Comparison of ENCODE assay signal across 1 cellular context in genomic region chr17:72386619-72387237, GRCh38.
A peak's percentile ranks its signal among the peaks of the same experiment; 100 is the strongest.
TF ChIP-seq lines count a peak whose summit lies in the region.

No MANE protein-coding gene starts in this region.

TF ChIP-seq in HepG2, 621 proteins besides CTCF, POLR2A, EP300 and RAD21 (continued from another document and continues in another):
- TF ChIP-seq ZNF280B (CRISPR knock-in tag; IDR thresholded peaks at IDR 0.05; ENCODE audit: borderline replicate concordance) = no peak
- TF ChIP-seq ZBTB10 (CRISPR knock-in tag; IDR thresholded peaks at IDR 0.05; ENCODE audit: borderline replicate concordance) = peak; percentile 93; the same call in 1 of the 2 replicates
- TF ChIP-seq TBX3 (IDR thresholded peaks at IDR 0.05; ENCODE audit: borderline replicate concordance) = no peak
- TF ChIP-seq ZNF713 (CRISPR knock-in tag; IDR thresholded peaks at IDR 0.05) = no peak
- TF ChIP-seq MTA3 (CRISPR knock-in tag; IDR thresholded peaks at IDR 0.05) = no peak
- TF ChIP-seq ZNF556 (CRISPR knock-in tag; IDR thresholded peaks at IDR 0.05; ENCODE audit: borderline replicate concordance) = no peak
- no peak for TF ChIP-seq ZNF362 (CRISPR knock-in tag; IDR thresholded peaks at IDR 0.05; ENCODE audit: borderline replicate concordance)
- peak; percentile 68 for TF ChIP-seq THAP11 (CRISPR knock-in tag; IDR thresholded peaks at IDR 0.05)
- TF ChIP-seq ZNF562 (CRISPR knock-in tag; IDR thresholded peaks at IDR 0.05; ENCODE audit: borderline replicate concordance) = no peak
- no peak for TF ChIP-seq MBD4 (IDR thresholded peaks at IDR 0.05; ENCODE audit: borderline replicate concordance, low read length)
- TF ChIP-seq ZC3H4 (CRISPR knock-in tag; IDR thresholded peaks at IDR 0.05; ENCODE audit: borderline replicate concordance) = no peak
- peak; percentile 63 for TF ChIP-seq PPARG (CRISPR knock-in tag; conservative IDR thresholded peaks at IDR 0.05)
- TF ChIP-seq RARG (CRISPR knock-in tag; IDR thresholded peaks at IDR 0.05; ENCODE audit: low read depth) = no peak
- TF ChIP-seq ZZZ3 (CRISPR knock-in tag; IDR thresholded peaks at IDR 0.05; ENCODE audit: borderline replicate concordance) = no peak
- TF ChIP-seq SNAPC2 (CRISPR knock-in tag; IDR thresholded peaks at IDR 0.05) = no peak
- no peak for TF ChIP-seq FOXA1 (IDR thresholded peaks at IDR 0.05)
- TF ChIP-seq FOXA1 (CRISPR knock-in tag; IDR thresholded peaks at IDR 0.05) = peak; percentile 75; the same call in 1 of the 2 replicates
- TF ChIP-seq NRL (CRISPR knock-in tag; IDR thresholded peaks at IDR 0.05; ENCODE audit: borderline replicate concordance) = no peak
- TF ChIP-seq SRSF9 (IDR thresholded peaks at IDR 0.05; ENCODE audit: borderline replicate concordance, insufficient read depth, low read depth, low read length, poor library complexity, severe bottlenecking) = no peak
- no peak for TF ChIP-seq SNRNP70 (IDR thresholded peaks at IDR 0.05; ENCODE audit: low read depth, low read length)
- TF ChIP-seq HNRNPH1 (optimal IDR thresholded peaks at IDR 0.05; ENCODE audit: low read depth, low read length) = no peak
- TF ChIP-seq ZMYM2 (CRISPR knock-in tag; IDR thresholded peaks at IDR 0.05) = no peak
- TF ChIP-seq ATAD3A (CRISPR knock-in tag; IDR thresholded peaks at IDR 0.05) = peak; percentile 24; the same call in 1 of the 2 replicates
- TF ChIP-seq ZNF569 (CRISPR knock-in tag; IDR thresholded peaks at IDR 0.05; ENCODE audit: borderline replicate concordance) = 0 out of 2 replicates have a peak, but pooled peaks have one; percentile 33
- TF ChIP-seq ZNF691 (CRISPR knock-in tag; IDR thresholded peaks at IDR 0.05; ENCODE audit: borderline replicate concordance, low read depth) = no peak; the same call in 1 of the 2 replicates
- no peak for TF ChIP-seq ETS1 (CRISPR knock-in tag; IDR thresholded peaks at IDR 0.05)
- no peak for TF ChIP-seq TRAFD1 (CRISPR knock-in tag; IDR thresholded peaks at IDR 0.05; ENCODE audit: borderline replicate concordance)
- no peak for TF ChIP-seq ZSCAN30 (CRISPR knock-in tag; IDR thresholded peaks at IDR 0.05)
- TF ChIP-seq YY1 (IDR thresholded peaks at IDR 0.05; ENCODE audit: insufficient read depth, insufficient replicate concordance, low read depth, low read length) = no peak
- no peak for TF ChIP-seq FOXP1 (IDR thresholded peaks at IDR 0.05)
- peak; percentile 92 for TF ChIP-seq FOXP1 (CRISPR knock-in tag; IDR thresholded peaks at IDR 0.05)
- TF ChIP-seq GLMP (CRISPR knock-in tag; IDR thresholded peaks at IDR 0.05; ENCODE audit: borderline replicate concordance) = no peak
- TF ChIP-seq TFDP2 (CRISPR knock-in tag; IDR thresholded peaks at IDR 0.05) = no peak
- no peak for TF ChIP-seq CERS6 (CRISPR knock-in tag; IDR thresholded peaks at IDR 0.05)
- no peak for TF ChIP-seq ZBTB34 (CRISPR knock-in tag; IDR thresholded peaks at IDR 0.05)
- no peak for TF ChIP-seq ZBTB8A (CRISPR knock-in tag; IDR thresholded peaks at IDR 0.05; ENCODE audit: borderline replicate concordance, low read depth)
- TF ChIP-seq MXD3 (CRISPR knock-in tag; IDR thresholded peaks at IDR 0.05) = no peak
- TF ChIP-seq MNT (IDR thresholded peaks at IDR 0.05) = no peak
- 0 out of 2 replicates have a peak, but pooled peaks have one; percentile 30 for TF ChIP-seq SPEN (CRISPR knock-in tag; IDR thresholded peaks at IDR 0.05; ENCODE audit: low read depth)
- TF ChIP-seq TCF7L2 (IDR thresholded peaks at IDR 0.05; ENCODE audit: low read depth, low read length) = no peak
- TF ChIP-seq MAFG (CRISPR knock-in tag; IDR thresholded peaks at IDR 0.05) = no peak
- no peak for TF ChIP-seq SNAPC5 (CRISPR knock-in tag; IDR thresholded peaks at IDR 0.05; ENCODE audit: borderline replicate concordance)
- no peak for TF ChIP-seq ZNF775 (CRISPR knock-in tag; IDR thresholded peaks at IDR 0.05; ENCODE audit: borderline replicate concordance)
- no peak for TF ChIP-seq GLI4 (CRISPR knock-in tag; IDR thresholded peaks at IDR 0.05; ENCODE audit: borderline replicate concordance)
- no peak for TF ChIP-seq FIP1L1 (IDR thresholded peaks at IDR 0.05; ENCODE audit: borderline replicate concordance, insufficient read depth, low read depth, low read length)
- TF ChIP-seq GMEB2 (CRISPR knock-in tag; IDR thresholded peaks at IDR 0.05; ENCODE audit: low read depth) = no peak
- TF ChIP-seq GATAD1 (CRISPR knock-in tag; IDR thresholded peaks at IDR 0.05) = no peak
